In genomic region chr11:70486731-70487130, GRCh38 we compare ENCODE assay signal across 5 cellular contexts.
"Had no signal": no experiment of that assay in that cellular context is flagged by ENCODE, and none has a peak within 500 bp of the region (broad histone marks: within the 10 kb centered on the region; RNA-seq: fewer than 3 reads in every experiment).

No MANE protein-coding gene starts in this region.

- H3K27ac ChIP-seq: HL-60 had no signal

- FAIRE-seq: HTR-8/SVneo, K562 had no signal

- H3K4me3 ChIP-seq: K562 had no signal

- ATAC-seq: K562 had no signal

- DNase-seq: IMR-90, KBM-7 had no signal
